ENCODE assay signal across 1 cellular context in genomic region chr12:6199211-6199530, GRCh38.
TF ChIP-seq lines count a peak whose summit lies in the region.

No MANE protein-coding gene starts in this region.

TF ChIP-seq in H1, 55 proteins besides CTCF, POLR2A, EP300 and RAD21 (continued from another document):
- TF ChIP-seq POU5F1 (IDR thresholded peaks at IDR 0.05; ENCODE audit: low read depth, low read length) = no peak
